In the genomic region with DNA sequence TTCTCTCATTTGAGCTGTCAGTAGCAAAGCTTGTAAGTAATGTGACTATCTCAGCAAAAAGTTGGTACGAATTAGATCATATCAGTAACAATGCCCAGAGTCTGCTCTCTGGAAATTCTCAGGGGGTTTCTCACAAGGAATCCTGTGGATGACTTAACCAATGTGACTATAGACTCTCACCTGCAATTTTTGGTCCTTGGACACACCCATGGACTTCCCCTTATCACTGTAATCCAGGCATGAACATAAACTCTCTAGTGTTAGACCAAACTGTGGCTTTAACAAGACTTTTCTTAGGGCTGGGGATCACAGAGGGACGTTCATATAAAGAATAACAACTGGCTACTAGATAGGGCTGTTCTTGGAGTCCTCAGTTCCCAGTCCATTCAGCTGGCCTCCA, we compare ENCODE assay signal across 1 cellular context.
TF ChIP-seq lines count a peak whose summit lies in the region.

No MANE protein-coding gene starts in this region.

TF ChIP-seq in K562, 482 proteins besides CTCF, POLR2A, EP300 and RAD21:
- no peak for TF ChIP-seq MCM2 (IDR thresholded peaks at IDR 0.05; ENCODE audit: low read depth)
- no peak for TF ChIP-seq ILK (tag; IDR thresholded peaks at IDR 0.05; ENCODE audit: borderline replicate concordance, low read depth)
- TF ChIP-seq ILF3 (IDR thresholded peaks at IDR 0.05; ENCODE audit: borderline replicate concordance), result no peak
- TF ChIP-seq SIN3B (IDR thresholded peaks at IDR 0.05; ENCODE audit: low read depth), result no peak
- TF ChIP-seq, protein P1, sequence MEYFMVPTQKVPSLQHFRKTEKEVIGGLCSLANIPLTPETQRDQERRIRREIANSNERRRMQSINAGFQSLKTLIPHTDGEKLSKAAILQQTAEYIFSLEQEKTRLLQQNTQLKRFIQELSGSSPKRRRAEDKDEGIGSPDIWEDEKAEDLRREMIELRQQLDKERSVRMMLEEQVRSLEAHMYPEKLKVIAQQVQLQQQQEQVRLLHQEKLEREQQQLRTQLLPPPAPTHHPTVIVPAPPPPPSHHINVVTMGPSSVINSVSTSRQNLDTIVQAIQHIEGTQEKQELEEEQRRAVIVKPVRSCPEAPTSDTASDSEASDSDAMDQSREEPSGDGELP (CRISPR knock-in tag; IDR thresholded peaks at IDR 0.05; ENCODE audit: borderline replicate concordance), result no peak
- no peak for TF ChIP-seq HIVEP1 (CRISPR knock-in tag; IDR thresholded peaks at IDR 0.05)
- no peak for TF ChIP-seq BRD9 (IDR thresholded peaks at IDR 0.05; ENCODE audit: low read depth, partially characterized antibody)
- no peak for TF ChIP-seq PHF20 (IDR thresholded peaks at IDR 0.05; ENCODE audit: partially characterized antibody)
- TF ChIP-seq PURB (CRISPR knock-in tag; IDR thresholded peaks at IDR 0.05; ENCODE audit: low read depth), result no peak
- no peak for TF ChIP-seq ZNF282 (CRISPR knock-in tag; IDR thresholded peaks at IDR 0.05)
- TF ChIP-seq GTF2F1 (IDR thresholded peaks at IDR 0.05; ENCODE audit: low read depth, low read length), result no peak
- TF ChIP-seq ZBTB17 (CRISPR knock-in tag; IDR thresholded peaks at IDR 0.05), result no peak
- TF ChIP-seq RFX1 (IDR thresholded peaks at IDR 0.05), result no peak
- TF ChIP-seq ZNF696 (CRISPR knock-in tag; conservative IDR thresholded peaks at IDR 0.05), result no peak
- TF ChIP-seq CBX1 (IDR thresholded peaks at IDR 0.05; ENCODE audit: low read depth), result no peak
TF ChIP-seq in K562: peak in this region for 0.
